Comparison of ENCODE assay signal across 17 cellular contexts in the genomic region with DNA sequence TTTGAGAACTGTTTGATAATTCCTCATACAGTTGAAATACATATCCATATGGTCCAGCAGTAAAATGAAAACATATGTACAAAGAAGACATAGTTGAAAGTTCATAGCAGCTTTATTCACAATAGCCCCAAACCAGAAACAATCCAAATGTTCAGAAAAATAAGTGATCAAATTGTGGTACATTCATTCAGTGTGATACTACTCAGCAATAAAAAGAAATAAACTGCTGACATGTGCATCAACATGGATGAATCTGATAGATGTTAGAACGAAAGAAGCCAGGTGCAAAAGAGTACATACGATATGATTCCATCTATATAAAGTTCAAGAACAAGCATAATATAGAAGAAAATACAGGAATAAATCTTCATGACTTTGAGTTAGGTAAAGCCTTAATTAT.
DNase-seq lines count a peak whose midpoint lies in the region; ATAC-seq and TF ChIP-seq lines count a peak whose summit lies in the region.
"Had no signal": no experiment of that assay in that cellular context is flagged by ENCODE, and none has a peak within 500 bp of the region (broad histone marks: within the 10 kb centered on the region; RNA-seq: fewer than 3 reads in every experiment).

No MANE protein-coding gene starts in this region.

- CTCF ChIA-PET in IMR-90 (lab: Yijun Ruan, JAX) (interaction anchor here (0.8 kb wide), 1 partner anchor 252 kb away, joined by 3 read pairs; no protein-coding TSS in a partner anchor), WTC11 (lab: Charles Lee) (no interaction called here)

- H3K27ac ChIP-seq in IMR-90 (ENCODE audit: insufficient read depth, low read length) = no peak overlapping the region
- H3K27ac ChIP-seq: 22Rv1 had no signal

- H3K9me1 ChIP-seq in IMR-90 (ENCODE audit: insufficient read depth, low read length) = peaks cover 4% of the 10 kb centered on the region; the same call in 1 of the 2 replicates

- no peak overlapping the region for H4K91ac ChIP-seq in IMR-90 (ENCODE audit: insufficient read depth, low read depth, low read length)

- H3K4ac ChIP-seq in IMR-90 (ENCODE audit: low read depth, low read length) = no peak overlapping the region

- no peak overlapping the region for H3K23ac ChIP-seq in IMR-90 (ENCODE audit: low read depth, low read length)

- no peak overlapping the region for H3K9ac ChIP-seq in IMR-90 (ENCODE audit: low read depth, low read length)

- no peak overlapping the region for H4K5ac ChIP-seq in IMR-90 (ENCODE audit: low read depth, low read length)

- no peaks in the 10 kb centered on the region for H3K36me3 Mint-ChIP-seq in WTC11
- H3K36me3 Mint-ChIP-seq: CD4-positive, alpha-beta memory T cell had no signal

- H2AK5ac ChIP-seq in IMR-90 (ENCODE audit: low read depth, low read length) = no peak overlapping the region

- H3K36me3 ChIP-seq in IMR-90 (ENCODE audit: control insufficient read depth, insufficient read depth, low read length) = no peaks in the 10 kb centered on the region

- DNase-seq in NCI-H510A treated with DMSO at 0.1 percent for 48 hours (lab: John Stamatoyannopoulos, UW) = peak; percentile 71
- DNase-seq in NCI-H510A (lab: John Stamatoyannopoulos, UW) = no peak
- DNase-seq in DMS53 (lab: John Stamatoyannopoulos, UW) = peak; percentile 57
- DNase-seq in IMR-90 = no peak
- DNase-seq in WTC11 (ENCODE audit: low spot score) = no peak
- DNase-seq in COR-L47 (lab: John Stamatoyannopoulos, UW) = no peak
- no peak for DNase-seq in T-helper 1 cell
- no peak for DNase-seq in AML-193 (lab: John Stamatoyannopoulos, UW)
- DNase-seq: ACHN; C1 segment of cervical spinal cord; Caco-2; CD4-positive, alpha-beta memory T cell; DMS 273 treated with DMSO at 0.1 percent for 48 hours; DND-41; H7; HCEC 1CT had no signal

- no peak for TF ChIP-seq RAD21 in IMR-90 (IDR thresholded peaks at IDR 0.05; ENCODE audit: low read length)

- TF ChIP-seq CTCF in IMR-90 (conservative IDR thresholded peaks at IDR 0.05; ENCODE audit: low read depth, low read length) (no peak), WTC11 (IDR thresholded peaks at IDR 0.05) (no peak)

- H3K4me1 Mint-ChIP-seq in WTC11 = peaks cover 48% of the 10 kb centered on the region
- H3K4me1 Mint-ChIP-seq: CD4-positive, alpha-beta memory T cell had no signal

- no CpG with 5 or more reads among the region's 2 CpGs for WGBS in IMR-90 (ENCODE audit: extremely low coverage in 2 of 2, insufficient read length in 1 of 2), 2 experiments

- H3K27ac Mint-ChIP-seq in WTC11 = peak overlapping the region; percentile 7; the same call in 1 of the 2 replicates
- H3K27ac Mint-ChIP-seq: CD4-positive, alpha-beta memory T cell had no signal

- no TSS peak for BruUV-seq in IMR-90 (replicated peaks; lab: Mats Ljungman, UMichigan)

- no peak overlapping the region for H4K8ac ChIP-seq in IMR-90 (ENCODE audit: low read depth in 2 of 2, low read length in 2 of 2)

- no peaks in the 10 kb centered on the region for H3K27me3 Mint-ChIP-seq in WTC11 (ENCODE audit: low read depth)

- no peaks in the 10 kb centered on the region for H3K9me3 ChIP-seq in IMR-90 (ENCODE audit: control insufficient read depth, insufficient read depth, low read length)
- H3K9me3 ChIP-seq: Caco-2 had no signal

- H3K56ac ChIP-seq in IMR-90 (ENCODE audit: extremely low read depth, insufficient read depth, low read length) = no peak overlapping the region

- no peaks in the 10 kb centered on the region for H3K27me3 ChIP-seq in IMR-90 (ENCODE audit: control insufficient read depth, insufficient read depth, low read length)

- no peak overlapping the region for H2BK15ac ChIP-seq in IMR-90 (ENCODE audit: low read depth, low read length)

- H2AFZ ChIP-seq in IMR-90 (replicated peaks; ENCODE audit: low read length, poor library complexity) = no peak overlapping the region

- no peak overlapping the region for H3K4me3 Mint-ChIP-seq in WTC11
- H3K4me3 Mint-ChIP-seq: CD4-positive, alpha-beta memory T cell had no signal

- POLR2A ChIA-PET in IMR-90 (lab: Charles Lee; ENCODE audit: unreplicated experiment) (no interaction called here), WTC11 (lab: Charles Lee) (no interaction called here)

- no peak overlapping the region for H2AK9ac ChIP-seq in IMR-90 (replicated peaks; ENCODE audit: low read depth, low read length, poor library complexity)

- H4K20me1 ChIP-seq in IMR-90 (ENCODE audit: insufficient read depth, low read length) = peaks cover 5% of the 10 kb centered on the region; the same call in 1 of the 2 replicates

- dilution Hi-C loops in IMR-90 (cut with HindIII; ENCODE audit: low sequenced_read_pairs, unreplicated experiment) = no loop called here

- peaks cover 5% of the 10 kb centered on the region for H3K4me1 ChIP-seq in IMR-90 (ENCODE audit: control insufficient read depth, insufficient read depth, low read length)

- in situ Hi-C loops in IMR-90 (cut with MboI; ENCODE audit: low sequenced_read_pairs) = no loop called here

- H3K4me2 ChIP-seq in IMR-90 (ENCODE audit: low read depth, low read length) = no peak overlapping the region

- H3K4me3 ChIP-seq in IMR-90 (ENCODE audit: insufficient read depth, low read depth, low read length) = no peak overlapping the region

- H3K18ac ChIP-seq in IMR-90 (ENCODE audit: low read depth, low read length) = no peak overlapping the region

- no peak for TF ChIP-seq POLR2A in IMR-90 (IDR thresholded peaks at IDR 0.05; ENCODE audit: low read depth, low read length)

- H3K14ac ChIP-seq in IMR-90 (replicated peaks; ENCODE audit: low read depth, low read length) = no peak overlapping the region

- intact Hi-C loops in IMR-90 (cut with micrococcal nuclease) = no loop called here

- peaks cover 15 to 39% of the 10 kb centered on the region in 2 experiments; a peak in 3 of 4 replicates for H3K79me1 ChIP-seq in IMR-90 (ENCODE audit: low read depth in 1 of 2, low read length in 2 of 2)

- no peaks in the 10 kb centered on the region for H3K9me3 Mint-ChIP-seq in WTC11
- H3K9me3 Mint-ChIP-seq: CD4-positive, alpha-beta memory T cell had no signal

- no peak overlapping the region for H2BK20ac ChIP-seq in IMR-90 (ENCODE audit: low read depth, low read length)

- H2BK5ac ChIP-seq in IMR-90 (ENCODE audit: low read depth, low read length, poor library complexity, severe bottlenecking) = no peak overlapping the region

- ATAC-seq in IMR-90 (ENCODE audit: low read depth) (no peak), WTC11 (no peak)

- H2BK120ac ChIP-seq in IMR-90 (ENCODE audit: low read depth, low read length) = no peak overlapping the region

TF ChIP-seq in IMR-90, 13 proteins besides CTCF, POLR2A, EP300 and RAD21:
- no peak for TF ChIP-seq RCOR1 (IDR thresholded peaks at IDR 0.05; ENCODE audit: insufficient replicate concordance, low read length)
- peak; percentile 64; the same call in 1 of the 2 replicates for TF ChIP-seq MAFK (IDR thresholded peaks at IDR 0.05; ENCODE audit: low read depth, low read length)
TF ChIP-seq in IMR-90: peak in this region for 1.

TF ChIP-seq in WTC11, 78 proteins besides CTCF, POLR2A, EP300 and RAD21:
- TF ChIP-seq JAZF1 (CRISPR knock-in tag; IDR thresholded peaks at IDR 0.05) (no peak), AR (CRISPR knock-in tag; IDR thresholded peaks at IDR 0.05) (no peak), JUN (CRISPR knock-in tag; IDR thresholded peaks at IDR 0.05) (no peak), GRHL2 (CRISPR knock-in tag; IDR thresholded peaks at IDR 0.05; ENCODE audit: insufficient replicate concordance, severe bottlenecking) (no peak)
- TF ChIP-seq, protein P1, sequence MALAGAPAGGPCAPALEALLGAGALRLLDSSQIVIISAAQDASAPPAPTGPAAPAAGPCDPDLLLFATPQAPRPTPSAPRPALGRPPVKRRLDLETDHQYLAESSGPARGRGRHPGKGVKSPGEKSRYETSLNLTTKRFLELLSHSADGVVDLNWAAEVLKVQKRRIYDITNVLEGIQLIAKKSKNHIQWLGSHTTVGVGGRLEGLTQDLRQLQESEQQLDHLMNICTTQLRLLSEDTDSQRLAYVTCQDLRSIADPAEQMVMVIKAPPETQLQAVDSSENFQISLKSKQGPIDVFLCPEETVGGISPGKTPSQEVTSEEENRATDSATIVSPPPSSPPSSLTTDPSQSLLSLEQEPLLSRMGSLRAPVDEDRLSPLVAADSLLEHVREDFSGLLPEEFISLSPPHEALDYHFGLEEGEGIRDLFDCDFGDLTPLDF (CRISPR knock-in tag; IDR thresholded peaks at IDR 0.05) = no peak

Comparison
In these comparisons a context has a peak if more than half of its experiments do, and no peak if none do; other contexts are left out.
1. DNase-seq: peak in NCI-H510A treated with DMSO at 0.1 percent for 48 hours (single experiment) and DMS53 (single experiment); none in NCI-H510A (single experiment), IMR-90 (single experiment), WTC11 (single experiment), COR-L47 (single experiment), T-helper 1 cell (0 of 5) and AML-193 (0 of 2).